In the genomic region with DNA sequence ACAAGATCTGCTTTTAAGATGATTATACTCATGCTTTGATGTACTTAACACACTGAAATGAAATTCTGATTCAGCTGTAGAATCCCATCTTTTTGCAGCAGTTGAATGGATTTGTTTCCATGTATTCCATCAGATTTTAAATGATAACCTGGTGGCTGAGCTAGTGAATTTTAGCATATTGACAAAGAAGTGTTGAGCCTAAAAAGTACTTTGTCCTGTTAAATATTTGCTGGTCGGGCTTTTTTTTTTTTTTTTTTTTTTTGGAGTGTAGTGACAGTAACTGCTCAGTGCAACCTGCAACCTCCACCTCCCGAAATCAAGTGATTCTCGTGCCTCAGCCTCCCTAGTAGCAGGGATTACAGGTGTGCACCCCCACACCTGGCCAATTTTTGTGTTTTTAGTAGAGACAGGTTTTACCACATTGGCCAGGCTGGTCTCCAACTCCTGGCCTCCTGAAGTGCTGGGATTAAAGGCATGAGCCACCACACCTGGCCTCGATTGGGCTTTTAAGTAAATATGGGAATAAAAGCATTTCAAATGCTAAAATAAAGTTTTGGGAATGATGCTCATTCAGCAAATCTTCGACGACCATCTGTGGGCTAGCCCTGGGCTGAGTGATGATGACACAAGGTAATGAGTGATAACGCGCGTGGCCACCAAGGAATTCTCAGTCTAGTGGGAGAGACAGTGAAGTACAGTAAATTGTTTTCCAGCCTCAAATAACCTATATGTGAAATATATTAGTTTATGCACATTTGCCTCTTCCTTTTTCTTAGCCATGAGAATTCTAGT, we compare ENCODE assay signal across 12 cellular contexts. TPM values are rescaled to one million over a fixed set of nuclear protein-coding genes. Genes with fewer than 3 reads are reported as not detected.
DNase-seq lines count a peak whose midpoint lies in the region; ATAC-seq and TF ChIP-seq lines count a peak whose summit lies in the region.
"Had no signal": no experiment of that assay in that cellular context is flagged by ENCODE, and none has a peak within 500 bp of the region (broad histone marks: within the 10 kb centered on the region; RNA-seq: fewer than 3 reads in every experiment).

No MANE protein-coding gene starts in this region.

- peak overlapping the region; percentile 94 for H3K4me3 Mint-ChIP-seq in activated T-cell treated with anti-CD3 and anti-CD28 coated beads, Interleukin-2, amount 50 U/mL, for 72 hours
- H3K4me3 Mint-ChIP-seq in activated CD8-positive, alpha-beta T cell treated with anti-CD3 and anti-CD28 coated beads for 36 hours = peak overlapping the region; percentile 93

- H3K36me3 ChIP-seq in iPS-15b (ENCODE audit: control insufficient read depth, insufficient read depth, low read length) = no peaks in the 10 kb centered on the region
- peaks cover 0 to 3% of the 10 kb centered on the region in 2 donors for H3K36me3 ChIP-seq in stomach smooth muscle (ENCODE audit: control insufficient read depth in 2 of 2, insufficient read depth in 2 of 2, low read length in 2 of 2)
- H3K36me3 ChIP-seq in colonic mucosa = no peaks in the 10 kb centered on the region

- peaks cover 8 to 9% of the 10 kb centered on the region in 2 donors for H3K36me3 Mint-ChIP-seq in activated T-cell treated with anti-CD3 and anti-CD28 coated beads, Interleukin-2, amount 50 U/mL, for 72 hours (ENCODE audit: insufficient read depth in 2 of 2)
- peaks cover 22% of the 10 kb centered on the region for H3K36me3 Mint-ChIP-seq in activated CD8-positive, alpha-beta T cell treated with anti-CD3 and anti-CD28 coated beads for 36 hours (ENCODE audit: low read depth)

- H3K4me3 ChIP-seq in iPS-15b (ENCODE audit: low read depth, low read length) (peak overlapping the region; percentile 99), stomach smooth muscle (ENCODE audit: low read length in 2 of 2) (peak overlapping the region; percentile 28 to 100), colonic mucosa (no peak overlapping the region)

- H3K27me3 Mint-ChIP-seq in activated T-cell treated with anti-CD3 and anti-CD28 coated beads, Interleukin-2, amount 50 U/mL, for 72 hours (ENCODE audit: low read depth) = no peaks in the 10 kb centered on the region
- H3K27me3 Mint-ChIP-seq in activated CD8-positive, alpha-beta T cell treated with anti-CD3 and anti-CD28 coated beads for 36 hours = no peaks in the 10 kb centered on the region

- peaks cover 50% of the 10 kb centered on the region for H3K4me1 Mint-ChIP-seq in activated T-cell treated with anti-CD3 and anti-CD28 coated beads, Interleukin-2, amount 50 U/mL, for 72 hours (ENCODE audit: low read depth)
- peaks cover 45% of the 10 kb centered on the region for H3K4me1 Mint-ChIP-seq in activated CD8-positive, alpha-beta T cell treated with anti-CD3 and anti-CD28 coated beads for 36 hours (ENCODE audit: low read depth)

- no peaks in the 10 kb centered on the region for H3K9me3 Mint-ChIP-seq in activated T-cell treated with anti-CD3 and anti-CD28 coated beads, Interleukin-2, amount 50 U/mL, for 72 hours
- no peaks in the 10 kb centered on the region for H3K9me3 Mint-ChIP-seq in activated CD8-positive, alpha-beta T cell treated with anti-CD3 and anti-CD28 coated beads for 36 hours

- intact Hi-C loops in activated CD8-positive, alpha-beta T cell treated with anti-CD3 and anti-CD28 coated beads for 36 hours (cut with micrococcal nuclease) = no loop called here
- intact Hi-C loops in colonic mucosa (cut with DNase I) = loop anchor here (5.0 kb wide), 1 partner anchor 50 kb away; no protein-coding TSS in a partner anchor

- H3K4me1 ChIP-seq in iPS-15b (ENCODE audit: control insufficient read depth, insufficient read depth, low read length) = peaks cover 6% of the 10 kb centered on the region
- H3K4me1 ChIP-seq in stomach smooth muscle (ENCODE audit: control insufficient read depth, insufficient read depth, low read length) = peaks cover 23% of the 10 kb centered on the region
- H3K4me1 ChIP-seq in colonic mucosa = peaks cover 7% of the 10 kb centered on the region

- H3K27me3 ChIP-seq in iPS-15b (ENCODE audit: control insufficient read depth, insufficient read depth, low read length) (no peaks in the 10 kb centered on the region), stomach smooth muscle (ENCODE audit: control insufficient read depth in 1 of 2, insufficient read depth in 2 of 2, low read length in 2 of 2) (no peaks in the 10 kb centered on the region), colonic mucosa (no peaks in the 10 kb centered on the region)

- no peak for ATAC-seq in activated T-cell treated with anti-CD3 and anti-CD28 coated beads, Interleukin-2, amount 50 U/mL, for 72 hours (replicated peaks in 1 of 2)
- no peak for ATAC-seq in activated CD8-positive, alpha-beta T cell treated with anti-CD3 and anti-CD28 coated beads for 36 hours
- no peak for ATAC-seq in HG02870 (IDR thresholded peaks at IDR 0.05; ENCODE audit: unreplicated experiment)
- ATAC-seq: left ventricle myocardium superior had no signal

- POLR2A ChIA-PET in activated CD8-positive, alpha-beta T cell treated with anti-CD3 and anti-CD28 coated beads for 36 hours (lab: Charles Lee) = interaction anchor here (0.6 to 3.2 kb wide), 3 partner anchors 8 to 39 kb away, joined by 3 to 21 read pairs (median 3); no protein-coding TSS in a partner anchor

- H3K27ac ChIP-seq in stomach smooth muscle (ENCODE audit: low read length) = no peak overlapping the region
- no peak overlapping the region for H3K27ac ChIP-seq in colonic mucosa

- H3K9me3 ChIP-seq in iPS-15b (ENCODE audit: control insufficient read depth, insufficient read depth, low read length) (no peaks in the 10 kb centered on the region), stomach smooth muscle (ENCODE audit: control insufficient read depth in 2 of 2, low read length in 2 of 2) (no peaks in the 10 kb centered on the region), colonic mucosa (no peaks in the 10 kb centered on the region)

- TF ChIP-seq CTCF in activated CD8-positive, alpha-beta T cell treated with anti-CD3 and anti-CD28 coated beads for 36 hours (IDR thresholded peaks at IDR 0.05) = no peak
- TF ChIP-seq CTCF in colonic mucosa (IDR thresholded peaks at IDR 0.05) = no peak

- CTCF ChIA-PET in activated CD8-positive, alpha-beta T cell treated with anti-CD3 and anti-CD28 coated beads for 36 hours (lab: Charles Lee) = interaction anchor here (1.1 kb wide), 1 partner anchor 36 kb away, joined by 3 read pairs; no protein-coding TSS in a partner anchor

- H3K27ac Mint-ChIP-seq in activated T-cell treated with anti-CD3 and anti-CD28 coated beads, Interleukin-2, amount 50 U/mL, for 72 hours = peak overlapping the region; percentile 52
- H3K27ac Mint-ChIP-seq in activated CD8-positive, alpha-beta T cell treated with anti-CD3 and anti-CD28 coated beads for 36 hours = no peak overlapping the region

- no peak for DNase-seq in activated T-cell treated with anti-CD3 and anti-CD28 coated beads, Interleukin-2, amount 50 U/mL, for 72 hours
- no peak for DNase-seq in activated T-cell treated with anti-CD3 and anti-CD28 coated beads for 4 hours
- DNase-seq in activated CD8-positive, alpha-beta T cell treated with anti-CD3 and anti-CD28 coated beads for 36 hours = no peak
- no peak for DNase-seq in colonic mucosa
- no peak for DNase-seq in NCI-H1048 (lab: John Stamatoyannopoulos, UW)
- DNase-seq: activated CD4-positive, CD25-positive, alpha-beta regulatory T cell treated with anti-CD3 and anti-CD28 coated beads, Interleukin-2, amount 50 U/mL, for 72 hours; left ventricle myocardium superior; NCI-H2081 treated with DMSO at 0.1 percent for 48 hours; RPMI8226 had no signal

- H3K9ac ChIP-seq in iPS-15b (ENCODE audit: low read depth, low read length) = no peak overlapping the region
- no peak overlapping the region for H3K9ac ChIP-seq in stomach smooth muscle (ENCODE audit: low read length in 2 of 2)
- H3K9ac ChIP-seq in colonic mucosa (ENCODE audit: low read depth in 2 of 2, low read length in 2 of 2) = no peak overlapping the region

RNA-seq across cellular contexts. Expression of a gene that starts 2.2 kb away (rescaled TPM):
- 100 to 1,000 TPM; 107 TPM for total RNA-seq in activated T-cell treated with anti-CD3 and anti-CD28 coated beads, Interleukin-2, amount 50 U/mL, for 72 hours
- 100 to 1,000 TPM in 1 of 2 experiments, 10 to 100 TPM in 1; 98.8 to 105 TPM for total RNA-seq in activated CD8-positive, alpha-beta T cell treated with anti-CD3 and anti-CD28 coated beads for 36 hours
- total RNA-seq in colonic mucosa = 10 to 100 TPM; 48.3 to 51.6 TPM

RNA-seq across cellular contexts. Expression of a gene that starts 2.7 kb away (rescaled TPM):
- total RNA-seq in activated T-cell treated with anti-CD3 and anti-CD28 coated beads, Interleukin-2, amount 50 U/mL, for 72 hours = 10 to 100 TPM; 25.4 to 27.5 TPM
- total RNA-seq in activated CD8-positive, alpha-beta T cell treated with anti-CD3 and anti-CD28 coated beads for 36 hours = 10 to 100 TPM; 20.6 to 20.8 TPM
- 10 to 100 TPM in 1 of 2 donors, 1 to 10 TPM in 1; 9.9 to 15.3 TPM for total RNA-seq in colonic mucosa

RNA-seq across cellular contexts. Expression of a gene that starts 55.4 kb away (rescaled TPM):
- total RNA-seq in activated T-cell treated with anti-CD3 and anti-CD28 coated beads, Interleukin-2, amount 50 U/mL, for 72 hours = 1 to 10 TPM in 1 of 2 donors, under 1 TPM in 1; 0.22 to 1.2 TPM
- total RNA-seq in activated CD8-positive, alpha-beta T cell treated with anti-CD3 and anti-CD28 coated beads for 36 hours = under 1 TPM; 0.13 to 0.18 TPM
- 10 to 100 TPM in 1 of 2 donors, 1 to 10 TPM in 1; 6.8 to 10.0 TPM for total RNA-seq in colonic mucosa
